12 cellular contexts compared by ENCODE assay signal in the genomic region with DNA sequence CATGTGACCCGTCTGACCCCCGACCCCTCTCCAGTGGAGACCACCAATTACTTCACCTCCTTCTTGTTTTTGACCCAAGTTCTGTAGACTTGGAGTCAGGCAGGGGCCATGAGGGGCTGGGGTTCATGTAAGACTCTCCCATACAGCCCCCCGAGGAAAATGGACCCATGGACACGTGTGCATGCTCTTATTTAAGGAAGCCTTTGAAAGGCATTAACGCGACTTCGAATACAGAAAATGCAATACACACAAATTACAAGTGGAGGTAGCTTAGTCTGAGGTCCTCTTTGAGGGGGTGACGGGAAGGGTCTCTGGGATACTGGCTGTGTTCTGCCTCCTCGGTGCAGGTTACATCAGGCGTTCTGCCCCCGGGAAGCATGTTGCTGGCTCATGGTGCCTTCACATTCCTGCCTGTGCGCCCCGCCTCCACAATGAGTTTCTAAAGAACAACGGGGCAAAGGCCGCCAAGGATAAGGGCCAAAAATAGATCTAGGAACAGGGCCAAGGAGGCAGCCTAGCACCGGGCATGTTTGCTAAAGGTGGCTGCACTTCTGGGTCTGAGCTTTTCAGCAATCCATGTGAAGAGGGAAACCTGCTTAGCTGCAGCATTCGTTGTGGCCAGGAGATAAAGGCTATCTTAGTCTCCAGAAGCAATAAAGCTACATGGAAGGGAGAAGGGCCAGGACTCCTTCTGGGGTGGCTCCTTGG. TPM values are rescaled to one million over a fixed set of nuclear protein-coding genes. Genes with fewer than 3 reads are reported as not detected.
DNase-seq lines count a peak whose midpoint lies in the region; ATAC-seq, FAIRE-seq and TF ChIP-seq lines count a peak whose summit lies in the region.
"Had no signal": no experiment of that assay in that cellular context is flagged by ENCODE, and none has a peak within 500 bp of the region (broad histone marks: within the 10 kb centered on the region; RNA-seq: fewer than 3 reads in every experiment).

No MANE protein-coding gene starts in this region.

- H3K27ac ChIP-seq in GM23338 (ENCODE audit: low read depth): no peak overlapping the region
- no peak overlapping the region for H3K27ac ChIP-seq in astrocyte (ENCODE audit: low read depth, low read length)
- H3K27ac ChIP-seq in sigmoid colon: peak overlapping the region; percentile 74 to 79 (median 76)
- H3K27ac ChIP-seq in dorsolateral prefrontal cortex: no peak overlapping the region

- no peak overlapping the region for H3K4me3 ChIP-seq in GM23338
- no peak overlapping the region for H3K4me3 ChIP-seq in astrocyte (ENCODE audit: insufficient read depth, low read depth, low read length)
- H3K4me3 ChIP-seq in sigmoid colon: no peak overlapping the region
- no peak overlapping the region for H3K4me3 ChIP-seq in dorsolateral prefrontal cortex

- H3K27ac Mint-ChIP-seq in GM23338: peak overlapping the region; percentile 74
- no peak overlapping the region for H3K27ac Mint-ChIP-seq in astrocyte (ENCODE audit: unreplicated experiment)

- H3K4me1 ChIP-seq in GM23338 (ENCODE audit: insufficient read depth) (no peaks in the 10 kb centered on the region), astrocyte (ENCODE audit: insufficient read depth, low read length) (no peaks in the 10 kb centered on the region), sigmoid colon (peaks cover 0 to 59% (median 51%) of the 10 kb centered on the region in 4 donors)

- FAIRE-seq in astrocyte (lab: Jason Lieb, UNC): no peak
- FAIRE-seq: G401.6 had no signal

- no peak for ATAC-seq in GM23338
- peak; percentile 80 for ATAC-seq in left ventricle myocardium superior
- ATAC-seq in HG03457 (IDR thresholded peaks at IDR 0.05; ENCODE audit: unreplicated experiment): no peak
- no peak for ATAC-seq in HG03565 (IDR thresholded peaks at IDR 0.05; ENCODE audit: unreplicated experiment)

- H4K20me1 ChIP-seq in GM23338 (replicated peaks; ENCODE audit: insufficient read depth) (no peaks in the 10 kb centered on the region), astrocyte (ENCODE audit: insufficient read depth, low read length) (peaks cover 52% of the 10 kb centered on the region)

- H3K9ac ChIP-seq in astrocyte (ENCODE audit: low read length): no peak overlapping the region

- DNase-seq in GM23338 (ENCODE audit: low spot score): no peak
- DNase-seq in astrocyte (ENCODE audit: low read depth): no peak
- peak; percentile 84 for DNase-seq in left ventricle myocardium superior
- peak; percentile 85 for DNase-seq in sigmoid colon
- no peak for DNase-seq in C1 segment of cervical spinal cord (lab: John Stamatoyannopoulos, UW)
- DNase-seq in dorsolateral prefrontal cortex: no peak
- DNase-seq: activated naive CD4-positive, alpha-beta T cell; NCI-H2171 treated with DMSO at 0.1 percent for 48 hours; T1000 had no signal

- no peaks in the 10 kb centered on the region for H3F3A ChIP-seq in GM23338 (replicated peaks; ENCODE audit: low read depth)

- no peaks in the 10 kb centered on the region for H3K27me3 ChIP-seq in GM23338 (ENCODE audit: insufficient read depth)
- H3K27me3 ChIP-seq in astrocyte (ENCODE audit: insufficient read depth, low read length): no peaks in the 10 kb centered on the region
- H3K27me3 ChIP-seq in sigmoid colon: no peaks in the 10 kb centered on the region
- peaks cover 0 to 2% (median 0%) of the 10 kb centered on the region in 45 donors for H3K27me3 ChIP-seq in dorsolateral prefrontal cortex

- TF ChIP-seq CTCF in GM23338 (conservative IDR thresholded peaks at IDR 0.05; ENCODE audit: low read depth in 2 of 2) (no peak), astrocyte (IDR thresholded peaks at IDR 0.05; ENCODE audit: insufficient read depth, low read depth, low read length) (no peak), sigmoid colon (IDR thresholded peaks at IDR 0.05) (no peak), dorsolateral prefrontal cortex (IDR thresholded peaks at IDR 0.05 in 54 of 56, conservative IDR thresholded peaks at IDR 0.05 in 2 of 56; ENCODE audit: low read depth in 1 of 56, partially characterized antibody in 56 of 56) (no peak)

- no peaks in the 10 kb centered on the region for H3K9me3 ChIP-seq in astrocyte (ENCODE audit: insufficient read depth, low read depth, low read length)
- no peaks in the 10 kb centered on the region for H3K9me3 ChIP-seq in sigmoid colon

- H3K36me3 Mint-ChIP-seq in GM23338 (ENCODE audit: low read depth) (peaks cover 33% of the 10 kb centered on the region), astrocyte (ENCODE audit: low read depth, unreplicated experiment) (peaks cover 38% of the 10 kb centered on the region)

- 21 to 66% methylated on average over 17 of the region's 17 CpGs for WGBS in sigmoid colon, 2 donors

- H3K27me3 Mint-ChIP-seq in GM23338 (ENCODE audit: insufficient read depth, low read depth, poor library complexity) (peaks cover 2% of the 10 kb centered on the region), astrocyte (ENCODE audit: low read depth, unreplicated experiment) (no peaks in the 10 kb centered on the region)

- H3K4me1 Mint-ChIP-seq in GM23338: no peaks in the 10 kb centered on the region
- peaks cover 18% of the 10 kb centered on the region for H3K4me1 Mint-ChIP-seq in astrocyte (ENCODE audit: low read depth, unreplicated experiment)

- no peaks in the 10 kb centered on the region; the same call in 1 of the 2 replicates for H3K36me3 ChIP-seq in GM23338 (ENCODE audit: insufficient read depth)
- H3K36me3 ChIP-seq in astrocyte (ENCODE audit: insufficient read depth, low read length): peaks cover 58% of the 10 kb centered on the region
- H3K36me3 ChIP-seq in sigmoid colon: peaks cover 54 to 98% (median 72%) of the 10 kb centered on the region in 4 donors

- no peaks in the 10 kb centered on the region for H3K9me2 ChIP-seq in GM23338 (ENCODE audit: insufficient read depth)

- H3K79me2 ChIP-seq in GM23338 (replicated peaks; ENCODE audit: insufficient read depth) (no peaks in the 10 kb centered on the region), astrocyte (ENCODE audit: insufficient read depth, low read length) (no peaks in the 10 kb centered on the region)

- H3K9me3 Mint-ChIP-seq in GM23338: no peaks in the 10 kb centered on the region
- H3K9me3 Mint-ChIP-seq in astrocyte (ENCODE audit: unreplicated experiment): no peaks in the 10 kb centered on the region

- peak in 1 of 4 donors; percentile 29 for TF ChIP-seq EP300 in sigmoid colon (IDR thresholded peaks at IDR 0.05)

- TF ChIP-seq POLR2A in sigmoid colon (IDR thresholded peaks at IDR 0.05): no peak

- H2AFZ ChIP-seq in GM23338: no peak overlapping the region
- H2AFZ ChIP-seq in astrocyte (ENCODE audit: low read depth, low read length): no peak overlapping the region

- no peak overlapping the region for H3K4me2 ChIP-seq in GM23338
- H3K4me2 ChIP-seq in astrocyte (ENCODE audit: low read length): peak overlapping the region; percentile 50

- intact Hi-C loops in left ventricle myocardium superior (cut with micrococcal nuclease): loop anchor here (10.0 kb wide), 1 partner anchor 58 kb away; a partner anchor contains a TSS
- intact Hi-C loops in sigmoid colon (cut with DNase I): loop anchor here (5.0 kb wide), 1 partner anchor 55 kb away; a partner anchor contains a TSS
- intact Hi-C loops in dorsolateral prefrontal cortex (cut with DNase I): no loop called here

- no peak overlapping the region for H3K4me3 Mint-ChIP-seq in GM23338
- H3K4me3 Mint-ChIP-seq in astrocyte (ENCODE audit: unreplicated experiment): no peak overlapping the region

TF ChIP-seq in GM23338, 12 proteins besides CTCF, POLR2A, EP300 and RAD21 (continues in another document):
- TF ChIP-seq EZH2phosphoT487 (IDR thresholded peaks at IDR 0.05; ENCODE audit: unreplicated experiment): no peak
- TF ChIP-seq ZNF331 (CRISPR knock-in tag; IDR thresholded peaks at IDR 0.05; ENCODE audit: low read depth): no peak
- TF ChIP-seq, protein P1, sequence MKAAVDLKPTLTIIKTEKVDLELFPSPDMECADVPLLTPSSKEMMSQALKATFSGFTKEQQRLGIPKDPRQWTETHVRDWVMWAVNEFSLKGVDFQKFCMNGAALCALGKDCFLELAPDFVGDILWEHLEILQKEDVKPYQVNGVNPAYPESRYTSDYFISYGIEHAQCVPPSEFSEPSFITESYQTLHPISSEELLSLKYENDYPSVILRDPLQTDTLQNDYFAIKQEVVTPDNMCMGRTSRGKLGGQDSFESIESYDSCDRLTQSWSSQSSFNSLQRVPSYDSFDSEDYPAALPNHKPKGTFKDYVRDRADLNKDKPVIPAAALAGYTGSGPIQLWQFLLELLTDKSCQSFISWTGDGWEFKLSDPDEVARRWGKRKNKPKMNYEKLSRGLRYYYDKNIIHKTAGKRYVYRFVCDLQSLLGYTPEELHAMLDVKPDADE (IDR thresholded peaks at IDR 0.05): no peak

RNA-seq across cellular contexts. Expression of a gene that starts 54.5 kb away (rescaled TPM):
- 26.6 and 32.1 TPM in 2 replicates for total RNA-seq in GM23338 (2014; rRNA removed; shearing (Covaris generic))
- polyA plus RNA-seq in GM23338 (2016; fragmentation: Nextera tagmentation; extraction: Ambion mirVana): 11.8 and 12.3 TPM in 2 replicates
- 2.1 and 2.6 TPM in 2 replicates for total RNA-seq in astrocyte
- total RNA-seq in left ventricle myocardium superior: 10.3 TPM
- total RNA-seq in sigmoid colon: 10 to 100 TPM in 3 of 4 donors, 1 to 10 TPM in 1; 6.9 to 21.3 (median 15.1) TPM
- 10 to 100 TPM; 48.8 to 61.7 (median 59.5) TPM for polyA plus RNA-seq in sigmoid colon
- total RNA-seq in dorsolateral prefrontal cortex: 10 to 100 TPM in 2 of 120 experiments, 1 to 10 TPM in 117, under 1 TPM in 1; 0.95 to 11.3 (median 3.6) TPM

Comparison
In these comparisons a context has a peak if more than half of its experiments do, and no peak if none do; other contexts are left out.
1. DNase-seq: peak in left ventricle myocardium superior (single experiment) and sigmoid colon (single experiment); none in GM23338 (single experiment), astrocyte (single experiment), C1 segment of cervical spinal cord (0 of 14) and dorsolateral prefrontal cortex (0 of 10).
2. H3K27ac ChIP-seq: peak in sigmoid colon (4 of 4); none in GM23338 (single experiment), astrocyte (single experiment) and dorsolateral prefrontal cortex (0 of 59).
3. intact Hi-C loops: an anchor here in left ventricle myocardium superior (10.0 kb wide) and sigmoid colon (5.0 kb wide); none called in dorsolateral prefrontal cortex.